In genomic region chr9:135616621-135617537, GRCh38 we compare ENCODE assay signal across 2 cellular contexts.
TF ChIP-seq lines count a peak whose summit lies in the region.

No MANE protein-coding gene starts in this region.

TF ChIP-seq in SK-N-SH, 30 proteins besides CTCF, POLR2A, EP300 and RAD21 (continued from another document):
- no peak for TF ChIP-seq REST (IDR thresholded peaks at IDR 0.05; ENCODE audit: low read depth, low read length)
- no peak for TF ChIP-seq MAX (IDR thresholded peaks at IDR 0.05; ENCODE audit: low read depth)
- TF ChIP-seq GATA2 (CRISPR knock-in tag; IDR thresholded peaks at IDR 0.05) = no peak
- TF ChIP-seq EZH2phosphoT487 (IDR thresholded peaks at IDR 0.05; ENCODE audit: borderline replicate concordance, low read depth) = no peak
- TF ChIP-seq IRF3 (IDR thresholded peaks at IDR 0.05; ENCODE audit: low read depth, low read length) = no peak
- TF ChIP-seq USF1 (IDR thresholded peaks at IDR 0.05; ENCODE audit: borderline replicate concordance, low read depth) = no peak
- TF ChIP-seq SIN3A (IDR thresholded peaks at IDR 0.05; ENCODE audit: borderline replicate concordance, low read depth, low read length) = no peak
- no peak for TF ChIP-seq TAF1 (IDR thresholded peaks at IDR 0.05; ENCODE audit: borderline replicate concordance, low read depth, low read length)
- no peak for TF ChIP-seq TCF12 (IDR thresholded peaks at IDR 0.05)
- TF ChIP-seq RXRA (IDR thresholded peaks at IDR 0.05; ENCODE audit: borderline replicate concordance, low read depth) = no peak
- TF ChIP-seq MXI1 (IDR thresholded peaks at IDR 0.05; ENCODE audit: low read depth, low read length) = no peak
- no peak for TF ChIP-seq USF2 (IDR thresholded peaks at IDR 0.05; ENCODE audit: borderline replicate concordance, low read depth, low read length)
- no peak for TF ChIP-seq MEF2A (IDR thresholded peaks at IDR 0.05; ENCODE audit: borderline replicate concordance, low read depth)
- TF ChIP-seq FOSL2 (IDR thresholded peaks at IDR 0.05; ENCODE audit: borderline replicate concordance, low read depth) = no peak
- TF ChIP-seq NRF1 (IDR thresholded peaks at IDR 0.05; ENCODE audit: low read depth, low read length) = no peak
- TF ChIP-seq POLR2AphosphoS5 (IDR thresholded peaks at IDR 0.05; ENCODE audit: low read depth, low read length) = no peak
- no peak for TF ChIP-seq PBX3 (IDR thresholded peaks at IDR 0.05)
TF ChIP-seq in SK-N-SH: peak in this region for 0.

TF ChIP-seq in SK-N-SH treated with all-trans-retinoic acid at 6 μM for 48 hours, 23 proteins besides CTCF, POLR2A, EP300 and RAD21 (continued from another document):
- no peak for TF ChIP-seq PPARA (CRISPR knock-in tag; IDR thresholded peaks at IDR 0.05; ENCODE audit: borderline replicate concordance)
- TF ChIP-seq PATZ1 (CRISPR knock-in tag; IDR thresholded peaks at IDR 0.05; ENCODE audit: borderline replicate concordance) = no peak
- TF ChIP-seq TOX (CRISPR knock-in tag; IDR thresholded peaks at IDR 0.05; ENCODE audit: borderline replicate concordance) = no peak
- TF ChIP-seq CREB5 (CRISPR knock-in tag; IDR thresholded peaks at IDR 0.05; ENCODE audit: low read depth) = no peak
- TF ChIP-seq BACH2 (CRISPR knock-in tag; IDR thresholded peaks at IDR 0.05; ENCODE audit: borderline replicate concordance) = no peak
- no peak for TF ChIP-seq GLIS3 (CRISPR knock-in tag; IDR thresholded peaks at IDR 0.05)
- no peak for TF ChIP-seq ZC3H10 (CRISPR knock-in tag; IDR thresholded peaks at IDR 0.05)
